Comparison of ENCODE assay signal across 19 cellular contexts in genomic region chr2:203675086-203675485, GRCh38. TPM values are rescaled to one million over a fixed set of nuclear protein-coding genes. Genes with fewer than 3 reads are reported as not detected.
DNase-seq lines count a peak whose midpoint lies in the region; ATAC-seq, FAIRE-seq and TF ChIP-seq lines count a peak whose summit lies in the region.
"Had no signal": no experiment of that assay in that cellular context is flagged by ENCODE, and none has a peak within 500 bp of the region (broad histone marks: within the 10 kb centered on the region; RNA-seq: fewer than 3 reads in every experiment).

No MANE protein-coding gene starts in this region.

- H3K4me2 ChIP-seq in PC-9 = no peak overlapping the region

- H3K9me2 ChIP-seq in PC-9 (ENCODE audit: insufficient read depth) = no peaks in the 10 kb centered on the region

- no peak overlapping the region for H3K27ac Mint-ChIP-seq in immature natural killer cell
- H3K27ac Mint-ChIP-seq: mesothelial cell of epicardium had no signal

- BruUV-seq in PC-9 (replicated peaks; lab: Mats Ljungman, UMichigan) = no TSS peak

- H3K4me3 Mint-ChIP-seq in immature natural killer cell = no peak overlapping the region
- H3K4me3 Mint-ChIP-seq: mesothelial cell of epicardium had no signal

- 81% methylated on average over 3 of the region's 3 CpGs for WGBS in right lobe of liver (ENCODE audit: insufficient coverage, low coverage, low lambda C conversion rate, missing lambda C conversion rate)

- H3K27me3 ChIP-seq in ACC112 (ENCODE audit: insufficient read depth, low read length) (no peaks in the 10 kb centered on the region), right lobe of liver (no peaks in the 10 kb centered on the region), PC-9 (ENCODE audit: insufficient read depth, low read depth) (no peaks in the 10 kb centered on the region)
- H3K27me3 ChIP-seq: colonic mucosa had no signal

- H3K9me3 Mint-ChIP-seq in immature natural killer cell = peaks cover 0 to 5% (median 0%) of the 10 kb centered on the region in 6 donors

- H3K9me3 ChIP-seq in right lobe of liver (no peaks in the 10 kb centered on the region), PC-9 (ENCODE audit: insufficient read depth, low read depth) (no peaks in the 10 kb centered on the region)
- H3K9me3 ChIP-seq: colonic mucosa had no signal

- FAIRE-seq in GM19239 (lab: Jason Lieb, UNC) = peak; percentile 23
- FAIRE-seq: islet of Langerhans had no signal

- H3K36me3 ChIP-seq in ACC112 (ENCODE audit: insufficient read depth, low read length) (no peaks in the 10 kb centered on the region), right lobe of liver (no peaks in the 10 kb centered on the region), PC-9 (ENCODE audit: low read depth) (no peaks in the 10 kb centered on the region)
- H3K36me3 ChIP-seq: colonic mucosa had no signal

- H3K36me3 Mint-ChIP-seq in immature natural killer cell = peaks cover 0 to 7% (median 5%) of the 10 kb centered on the region in 3 donors
- H3K36me3 Mint-ChIP-seq: mesothelial cell of epicardium had no signal

- no peaks in the 10 kb centered on the region for H4K20me1 ChIP-seq in PC-9 (ENCODE audit: insufficient read depth)

- H3K79me2 ChIP-seq in ACC112 (ENCODE audit: control insufficient read depth, insufficient read depth, low read length, unreplicated experiment) (no peaks in the 10 kb centered on the region), PC-9 (ENCODE audit: low read depth) (no peaks in the 10 kb centered on the region)

- ATAC-seq in SK-N-SH treated with all-trans-retinoic acid at 6 μM for 48 hours (peak; percentile 87), right lobe of liver (no peak)
- ATAC-seq: HCT116 had no signal

- peaks cover 8 to 9% of the 10 kb centered on the region in 2 donors for H3K4me1 Mint-ChIP-seq in immature natural killer cell
- H3K4me1 Mint-ChIP-seq: mesothelial cell of epicardium had no signal

- POLR2A ChIA-PET in PC-9 (lab: Charles Lee; ENCODE audit: unreplicated experiment) = no interaction called here

- H3K4me1 ChIP-seq in ACC112 (ENCODE audit: control insufficient read depth, insufficient read depth, low read length, unreplicated experiment) (peaks cover 38% of the 10 kb centered on the region), right lobe of liver (no peaks in the 10 kb centered on the region), PC-9 (replicated peaks; ENCODE audit: insufficient read depth) (no peaks in the 10 kb centered on the region)
- H3K4me1 ChIP-seq: colonic mucosa had no signal

- intact Hi-C loops in right lobe of liver (cut with DNase I) (no loop called here), PC-9 (cut with micrococcal nuclease; ENCODE audit: unreplicated experiment) (no loop called here)

- H3F3A ChIP-seq in PC-9 (ENCODE audit: insufficient read depth, low read depth) = no peaks in the 10 kb centered on the region

- TF ChIP-seq CTCF in right lobe of liver (IDR thresholded peaks at IDR 0.05) (no peak), PC-9 (conservative IDR thresholded peaks at IDR 0.05) (no peak)

- H3K27ac ChIP-seq in ACC112 (ENCODE audit: low read depth, low read length) = peak overlapping the region; percentile 60
- H3K27ac ChIP-seq in epithelial cell of prostate = peak overlapping the region; percentile 21
- H3K27ac ChIP-seq in right lobe of liver = no peak overlapping the region
- H3K27ac ChIP-seq in PC-9 = no peak overlapping the region
- H3K27ac ChIP-seq: colonic mucosa, SK-N-MC had no signal

- H3K4me3 ChIP-seq in ACC112 (ENCODE audit: low read depth, low read length) (no peak overlapping the region), right lobe of liver (no peak overlapping the region), PC-9 (no peak overlapping the region)
- H3K4me3 ChIP-seq: colonic mucosa, SK-N-MC had no signal

- CTCF ChIA-PET in PC-9 (lab: Charles Lee) = no interaction called here

- H3K27me3 Mint-ChIP-seq in immature natural killer cell (ENCODE audit: low read depth in 3 of 3) = peaks cover 0 to 9% (median 7%) of the 10 kb centered on the region in 3 donors

- DNase-seq in GM19239 (ENCODE audit: insufficient read length, low spot score) (no peak), epithelial cell of prostate (ENCODE audit: low read depth, low spot score) (no peak), right lobe of liver (no peak), immature natural killer cell (no peak), PC-9 (no peak), NCI-H524 treated with DMSO at 0.1 percent for 48 hours (lab: John Stamatoyannopoulos, UW) (no peak)
- DNase-seq: activated CD4-positive, alpha-beta T cell treated with anti-CD3 and anti-CD28 coated beads, Interleukin-2, amount 50 U/mL, for 1 hour; activated T-cell treated with anti-CD3 and anti-CD28 coated beads, Interleukin-2, amount 50 U/mL, for 48 hours; amniotic stem cell; colonic mucosa; glutamatergic neuron; NCI-H2081 treated with DMSO at 0.1 percent for 48 hours; NCI-H526 treated with DMSO at 0.1 percent for 48 hours had no signal

- no peak for TF ChIP-seq POLR2A in right lobe of liver (IDR thresholded peaks at IDR 0.05)

- peak overlapping the region; percentile 41 for H2AFZ ChIP-seq in ACC112 (ENCODE audit: low read length, unreplicated experiment)
- H2AFZ ChIP-seq in PC-9 = no peak overlapping the region

TF ChIP-seq in SK-N-SH treated with all-trans-retinoic acid at 6 μM for 48 hours, 23 proteins besides CTCF, POLR2A, EP300 and RAD21 (continues in another document):
- TF ChIP-seq CSDC2 (CRISPR knock-in tag; IDR thresholded peaks at IDR 0.05) = no peak
- no peak for TF ChIP-seq ZFP30 (CRISPR knock-in tag; IDR thresholded peaks at IDR 0.05)
- no peak for TF ChIP-seq CSRNP3 (CRISPR knock-in tag; IDR thresholded peaks at IDR 0.05)
- no peak for TF ChIP-seq OSR1 (CRISPR knock-in tag; IDR thresholded peaks at IDR 0.05)
- TF ChIP-seq TOX (CRISPR knock-in tag; IDR thresholded peaks at IDR 0.05; ENCODE audit: borderline replicate concordance) = no peak
- no peak for TF ChIP-seq ISL1 (CRISPR knock-in tag; IDR thresholded peaks at IDR 0.05)
- no peak for TF ChIP-seq ZNF8 (CRISPR knock-in tag; IDR thresholded peaks at IDR 0.05)
- TF ChIP-seq SNAI2 (CRISPR knock-in tag; IDR thresholded peaks at IDR 0.05) = no peak
- no peak for TF ChIP-seq BACH2 (CRISPR knock-in tag; IDR thresholded peaks at IDR 0.05; ENCODE audit: borderline replicate concordance)
- TF ChIP-seq RARB (CRISPR knock-in tag; IDR thresholded peaks at IDR 0.05) = no peak
- TF ChIP-seq ESRRG (CRISPR knock-in tag; IDR thresholded peaks at IDR 0.05) = no peak
- TF ChIP-seq ZNF70 (CRISPR knock-in tag; IDR thresholded peaks at IDR 0.05) = no peak
- TF ChIP-seq ARNTL (CRISPR knock-in tag; IDR thresholded peaks at IDR 0.05; ENCODE audit: borderline replicate concordance, low read depth) = no peak
- no peak for TF ChIP-seq GLIS3 (CRISPR knock-in tag; IDR thresholded peaks at IDR 0.05)
- TF ChIP-seq ZFP3 (CRISPR knock-in tag; IDR thresholded peaks at IDR 0.05) = no peak
- TF ChIP-seq TSHZ2 (CRISPR knock-in tag; IDR thresholded peaks at IDR 0.05) = no peak

RNA-seq across cellular contexts. Expression of gene CD28, which starts 31.4 kb away (rescaled TPM):
- 1 to 10 TPM in 1 of 6 experiments, under 1 TPM in 5; 0.16 to 1.6 (median 0.46) TPM for total RNA-seq in right lobe of liver
- under 1 TPM; 0.04 to 0.37 (median 0.13) TPM for polyA plus RNA-seq in immature natural killer cell
- not detected in 2 replicates for total RNA-seq in PC-9 (2021)
- total RNA-seq: mesothelial cell of epicardium had no signal

Comparison
In these comparisons a context has a peak if more than half of its experiments do, and no peak if none do; other contexts are left out.
1. H3K27ac ChIP-seq: peak in ACC112 (single experiment) and epithelial cell of prostate (single experiment); none in right lobe of liver (0 of 3) and PC-9 (single experiment).